Comparison of ENCODE assay signal across 1 cellular context in genomic region chr20:19048898-19049889, GRCh38.
TF ChIP-seq lines count a peak whose summit lies in the region.

No MANE protein-coding gene starts in this region.

TF ChIP-seq in H1, 55 proteins besides CTCF, POLR2A, EP300 and RAD21:
- TF ChIP-seq, protein P1, sequence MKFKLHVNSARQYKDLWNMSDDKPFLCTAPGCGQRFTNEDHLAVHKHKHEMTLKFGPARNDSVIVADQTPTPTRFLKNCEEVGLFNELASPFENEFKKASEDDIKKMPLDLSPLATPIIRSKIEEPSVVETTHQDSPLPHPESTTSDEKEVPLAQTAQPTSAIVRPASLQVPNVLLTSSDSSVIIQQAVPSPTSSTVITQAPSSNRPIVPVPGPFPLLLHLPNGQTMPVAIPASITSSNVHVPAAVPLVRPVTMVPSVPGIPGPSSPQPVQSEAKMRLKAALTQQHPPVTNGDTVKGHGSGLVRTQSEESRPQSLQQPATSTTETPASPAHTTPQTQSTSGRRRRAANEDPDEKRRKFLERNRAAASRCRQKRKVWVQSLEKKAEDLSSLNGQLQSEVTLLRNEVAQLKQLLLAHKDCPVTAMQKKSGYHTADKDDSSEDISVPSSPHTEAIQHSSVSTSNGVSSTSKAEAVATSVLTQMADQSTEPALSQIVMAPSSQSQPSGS (IDR thresholded peaks at IDR 0.05; ENCODE audit: low read length), result no peak
- no peak for TF ChIP-seq BCL11A (IDR thresholded peaks at IDR 0.05; ENCODE audit: low read depth in 2 of 2, low read length in 2 of 2)
- no peak for TF ChIP-seq SP4 (IDR thresholded peaks at IDR 0.05; ENCODE audit: low read length)
- TF ChIP-seq TEAD4 (IDR thresholded peaks at IDR 0.05; ENCODE audit: low read depth, low read length), result no peak
- TF ChIP-seq SUZ12 (IDR thresholded peaks at IDR 0.05; ENCODE audit: low read length), result no peak
- no peak for TF ChIP-seq SIX5 (IDR thresholded peaks at IDR 0.05; ENCODE audit: low read depth, low read length)
- no peak for TF ChIP-seq EZH2 (IDR thresholded peaks at IDR 0.05; ENCODE audit: low read depth, low read length, severe bottlenecking)
- no peak for TF ChIP-seq RBBP5 (IDR thresholded peaks at IDR 0.05; ENCODE audit: borderline replicate concordance, low read depth, low read length)
- no peak for TF ChIP-seq EGR1 (IDR thresholded peaks at IDR 0.05; ENCODE audit: borderline replicate concordance, low read depth, low read length)
- TF ChIP-seq JUN (IDR thresholded peaks at IDR 0.05; ENCODE audit: low read depth, low read length), result no peak
TF ChIP-seq in H1: peak in this region for 0.
